ENCODE assay signal across 19 cellular contexts in genomic region chr5:35354751-35355150, GRCh38.
A peak's percentile ranks its signal among the peaks of the same experiment; 100 is the strongest.
DNase-seq lines count a peak whose midpoint lies in the region; ATAC-seq and TF ChIP-seq lines count a peak whose summit lies in the region.
"Had no signal": no experiment of that assay in that cellular context is flagged by ENCODE, and none has a peak within 500 bp of the region (broad histone marks: within the 10 kb centered on the region; RNA-seq: fewer than 3 reads in every experiment).

No MANE protein-coding gene starts in this region.

- H3K23ac ChIP-seq in neuronal stem cell (ENCODE audit: low read depth, low read length, poor library complexity): no peak overlapping the region

- H3K79me1 ChIP-seq in neuronal stem cell (ENCODE audit: low read depth, low read length): no peaks in the 10 kb centered on the region

- H3K14ac ChIP-seq in neuronal stem cell (ENCODE audit: low read length): no peak overlapping the region

- ATAC-seq in PC-3: no peak
- ATAC-seq: activated T-cell treated with anti-CD3 and anti-CD28 coated beads, Interleukin-2, amount 50 U/mL, for 4 hours; stimulated activated effector memory CD8-positive, alpha-beta T cell treated with anti-CD3 and anti-CD28 coated beads, Interleukin-12 subunit alpha, Interleukin-12 subunit beta, amount 100 ng/mL, for 72 hours had no signal

- no peak overlapping the region for H2BK12ac ChIP-seq in neuronal stem cell (ENCODE audit: low read length)

- no peak for TF ChIP-seq CTCF in PC-3 (conservative IDR thresholded peaks at IDR 0.05; ENCODE audit: low read depth, low read length)
- TF ChIP-seq CTCF in hepatocyte (IDR thresholded peaks at IDR 0.05; ENCODE audit: poor library complexity): no peak
- no peak for TF ChIP-seq CTCF in uterus (IDR thresholded peaks at IDR 0.05)

- BruUV-seq in PC-3 (replicated peaks; lab: Mats Ljungman, UMichigan): no TSS peak

- peaks cover 7% of the 10 kb centered on the region; the same call in 1 of the 2 replicates for H3K27me3 ChIP-seq in PC-3 (ENCODE audit: low read length)
- H3K27me3 ChIP-seq in hepatocyte: no peaks in the 10 kb centered on the region
- no peaks in the 10 kb centered on the region for H3K27me3 ChIP-seq in uterus
- H3K27me3 ChIP-seq in neuronal stem cell (ENCODE audit: control insufficient read depth in 3 of 3, insufficient read depth in 3 of 3, low read depth in 1 of 3, low read length in 3 of 3): no peaks in the 10 kb centered on the region

- no peaks in the 10 kb centered on the region for H3K9me3 ChIP-seq in PC-3 (ENCODE audit: low read length)
- H3K9me3 ChIP-seq in hepatocyte (ENCODE audit: low read depth): no peaks in the 10 kb centered on the region
- no peaks in the 10 kb centered on the region for H3K9me3 ChIP-seq in uterus
- no peaks in the 10 kb centered on the region for H3K9me3 ChIP-seq in neuronal stem cell (replicated peaks in 1 of 2; ENCODE audit: control insufficient read depth in 2 of 2, insufficient read depth in 1 of 2, low read depth in 1 of 2, low read length in 2 of 2)

- H2BK120ac ChIP-seq in neuronal stem cell (ENCODE audit: low read depth, low read length): no peak overlapping the region

- H3K4me2 ChIP-seq in PC-3 (ENCODE audit: low read length) (no peak overlapping the region), hepatocyte (no peak overlapping the region), neuronal stem cell (ENCODE audit: insufficient read depth, low read length, poor library complexity, severe bottlenecking) (no peak overlapping the region)

- no peak overlapping the region for H3K18ac ChIP-seq in neuronal stem cell (ENCODE audit: low read length)

- H4K20me1 ChIP-seq in PC-3 (ENCODE audit: low read length) (no peaks in the 10 kb centered on the region), hepatocyte (ENCODE audit: insufficient read depth, poor library complexity, severe bottlenecking) (no peaks in the 10 kb centered on the region)

- H3K4me1 ChIP-seq in PC-3 (ENCODE audit: insufficient read depth, low read length) (no peaks in the 10 kb centered on the region), hepatocyte (ENCODE audit: insufficient read depth) (peaks cover 3% of the 10 kb centered on the region), uterus (no peaks in the 10 kb centered on the region), neuronal stem cell (ENCODE audit: control insufficient read depth in 2 of 2, insufficient read depth in 1 of 2, low read depth in 1 of 2, low read length in 2 of 2) (no peaks in the 10 kb centered on the region)

- H3K9me2 ChIP-seq in PC-3 (replicated peaks; ENCODE audit: low read length) (no peaks in the 10 kb centered on the region), hepatocyte (replicated peaks; ENCODE audit: insufficient read depth) (no peaks in the 10 kb centered on the region)

- H3K9ac ChIP-seq in PC-3 (ENCODE audit: low read length) (no peak overlapping the region), neuronal stem cell (ENCODE audit: low read depth, low read length, poor library complexity) (no peak overlapping the region)

- WGBS in hepatocyte (ENCODE audit: low lambda C conversion rate, missing lambda C conversion rate): 32% methylated on average over 3 of the region's 3 CpGs
- WGBS in neuronal stem cell (ENCODE audit: extremely low coverage in 2 of 2, insufficient read length in 2 of 2, insufficient replicate concordance in 1 of 2), 2 donors: no CpG with 5 or more reads among the region's 3 CpGs

- no peak overlapping the region for H4K91ac ChIP-seq in neuronal stem cell (ENCODE audit: low read depth, low read length, poor library complexity)

- H3K79me2 ChIP-seq in PC-3 (ENCODE audit: low read length) (no peaks in the 10 kb centered on the region), hepatocyte (no peaks in the 10 kb centered on the region)

- no peak for TF ChIP-seq POLR2A in uterus (IDR thresholded peaks at IDR 0.05)

- CTCF ChIA-PET in PC-3 (lab: Charles Lee): no interaction called here

- H3K27ac ChIP-seq in PC-3 (ENCODE audit: low read length) (no peak overlapping the region), hepatocyte (peak overlapping the region; percentile 76), uterus (peak overlapping the region; percentile 38 to 72), neuronal stem cell (replicated peaks; ENCODE audit: low read length) (no peak overlapping the region)
- H3K27ac ChIP-seq: VCaP had no signal

- intact Hi-C loops in PC-3 (cut with micrococcal nuclease): no loop called here
- intact Hi-C loops in uterus (cut with DNase I; ENCODE audit: low total_unique reads): no loop called here

- no peaks in the 10 kb centered on the region for H3K36me3 ChIP-seq in PC-3 (ENCODE audit: low read depth, low read length)
- no peaks in the 10 kb centered on the region for H3K36me3 ChIP-seq in hepatocyte (replicated peaks; ENCODE audit: insufficient read depth, low read depth)
- H3K36me3 ChIP-seq in uterus: no peaks in the 10 kb centered on the region
- H3K36me3 ChIP-seq in neuronal stem cell (replicated peaks in 1 of 2; ENCODE audit: control insufficient read depth in 2 of 2, insufficient read depth in 2 of 2, low read length in 2 of 2): no peaks in the 10 kb centered on the region

- DNase-seq in GM03348 (ENCODE audit: low spot score) (peak; percentile 25), PC-3 (peak; percentile 31), hepatocyte (ENCODE audit: low spot score) (peak; percentile 75), uterus (peak; percentile 34 to 61), DMS 273 (lab: John Stamatoyannopoulos, UW; ENCODE audit: unreplicated experiment) (no peak), occipital lobe (lab: John Stamatoyannopoulos, UW) (no peak), neuronal stem cell (ENCODE audit: low spot score) (no peak)
- DNase-seq: activated CD4-positive, alpha-beta T cell treated with anti-CD3 and anti-CD28 coated beads for 48 hours; activated naive CD4-positive, alpha-beta T cell treated with Interleukin-2 at 50 U/mL for 16 hours; activated T-cell treated with anti-CD3 and anti-CD28 coated beads, Interleukin-2, amount 50 U/mL, for 4 hours; amygdala; caudate nucleus; CD4-positive, alpha-beta T cell; GF-D8; mammary epithelial cell; NCI-H1092; NCI-H187 treated with DMSO at 0.1 percent for 48 hours had no signal

- no peaks in the 10 kb centered on the region for H3F3A ChIP-seq in PC-3 (ENCODE audit: low read length, unreplicated experiment)

- H2AFZ ChIP-seq in PC-3 (ENCODE audit: low read length) (no peak overlapping the region), hepatocyte (no peak overlapping the region), neuronal stem cell (ENCODE audit: low read length) (no peak overlapping the region)

- no peak overlapping the region for H2BK15ac ChIP-seq in neuronal stem cell (ENCODE audit: low read length)

- POLR2A ChIA-PET in PC-3 (lab: Charles Lee; ENCODE audit: unreplicated experiment): no interaction called here

- H3K4ac ChIP-seq in neuronal stem cell (ENCODE audit: low read length): no peak overlapping the region

- H4K8ac ChIP-seq in neuronal stem cell (ENCODE audit: low read depth, low read length): no peak overlapping the region

- H2BK5ac ChIP-seq in neuronal stem cell (ENCODE audit: low read length): no peak overlapping the region

- H3K4me3 ChIP-seq in PC-3 (ENCODE audit: low read length) (no peak overlapping the region), hepatocyte (no peak overlapping the region), uterus (no peak overlapping the region), neuronal stem cell (ENCODE audit: low read length in 2 of 2) (no peak overlapping the region)

- H2AK5ac ChIP-seq in neuronal stem cell (ENCODE audit: low read depth, low read length): no peak overlapping the region

Comparison
In these comparisons a context has a peak if more than half of its experiments do, and no peak if none do; other contexts are left out.
1. DNase-seq: peak in GM03348 (single experiment), PC-3 (single experiment), hepatocyte (single experiment) and uterus (2 of 2); none in DMS 273 (single experiment), occipital lobe (single experiment) and neuronal stem cell (single experiment).
2. H3K27ac ChIP-seq: peak in hepatocyte (single experiment) and uterus (2 of 2); none in PC-3 (single experiment) and neuronal stem cell (single experiment).